Comparison of ENCODE assay signal across 10 cellular contexts in the genomic region with DNA sequence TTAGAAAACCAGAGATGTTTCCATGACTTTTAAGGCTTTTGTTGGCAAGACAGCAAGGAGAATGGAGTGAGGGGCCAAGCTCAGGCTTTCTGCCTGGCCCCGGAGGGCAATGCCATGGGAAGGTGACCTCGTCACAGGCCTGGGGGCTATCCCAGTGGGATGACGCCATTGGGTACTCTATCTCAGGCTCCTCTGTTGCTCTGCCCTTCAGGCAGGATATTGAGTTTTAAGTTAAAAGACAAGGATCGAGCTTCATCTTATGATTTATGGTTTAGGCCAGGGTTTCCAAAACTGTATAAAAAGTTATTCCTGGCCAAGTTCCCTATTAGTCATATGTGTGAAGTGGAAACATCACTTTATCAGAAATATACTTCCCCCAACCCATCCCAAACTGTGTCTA.
DNase-seq lines count a peak whose midpoint lies in the region; ATAC-seq and TF ChIP-seq lines count a peak whose summit lies in the region.
"Had no signal": no experiment of that assay in that cellular context is flagged by ENCODE, and none has a peak within 500 bp of the region (broad histone marks: within the 10 kb centered on the region; RNA-seq: fewer than 3 reads in every experiment).

No MANE protein-coding gene starts in this region.

- POLR2A ChIA-PET in PC-9 (lab: Charles Lee; ENCODE audit: unreplicated experiment) = no interaction called here

- intact Hi-C loops in heart right ventricle (cut with DNase I) (loop anchor here in 3 of 10 donors (5.0 to 10.0 kb wide), 3 partner anchors 127 to 420 kb away; partner anchors contain the start of gene ZFP36L1 (in 1 of the 3)), left ventricle myocardium superior (cut with micrococcal nuclease) (no loop called here), PC-9 (cut with micrococcal nuclease; ENCODE audit: unreplicated experiment) (no loop called here)

- H3K4me1 ChIP-seq in heart right ventricle (peaks cover 8 to 78% (median 46%) of the 10 kb centered on the region in 9 donors), osteoblast (ENCODE audit: insufficient read depth, low read length) (peaks cover 43% of the 10 kb centered on the region), PC-9 (replicated peaks; ENCODE audit: insufficient read depth) (peaks cover 62% of the 10 kb centered on the region)

- H2AFZ ChIP-seq in osteoblast (ENCODE audit: low read length) = peak overlapping the region; percentile 44
- H2AFZ ChIP-seq in PC-9 = no peak overlapping the region

- H3K27me3 ChIP-seq in heart right ventricle (no peaks in the 10 kb centered on the region), osteoblast (ENCODE audit: insufficient read depth, low read length) (no peaks in the 10 kb centered on the region), PC-9 (ENCODE audit: insufficient read depth, low read depth) (no peaks in the 10 kb centered on the region)

- TF ChIP-seq CTCF in heart right ventricle (IDR thresholded peaks at IDR 0.05) (no peak), coronary artery (IDR thresholded peaks at IDR 0.05) (no peak), osteoblast (IDR thresholded peaks at IDR 0.05; ENCODE audit: extremely low read depth, low read depth, low read length) (no peak), PC-9 (conservative IDR thresholded peaks at IDR 0.05) (no peak)

- H3K4me2 ChIP-seq in osteoblast (ENCODE audit: insufficient read depth, low read length) = peak overlapping the region; percentile 68
- H3K4me2 ChIP-seq in PC-9 = no peak overlapping the region

- no TSS peak for BruUV-seq in PC-9 (replicated peaks; lab: Mats Ljungman, UMichigan)

- DNase-seq in heart right ventricle = no peak
- DNase-seq in left ventricle myocardium superior = no peak
- DNase-seq in coronary artery (ENCODE audit: low spot score) = peak; percentile 33
- DNase-seq in osteoblast (ENCODE audit: insufficient read length, low spot score, missing footprints) = no peak
- DNase-seq in ureter (ENCODE audit: low spot score) = peak; percentile 36
- no peak for DNase-seq in epidermal melanocyte (ENCODE audit: insufficient read length, low spot score)
- DNase-seq in PC-9 = no peak
- DNase-seq: AML-193, GDM1 had no signal

- 75 to 84% methylated on average over 4 of the region's 4 CpGs for WGBS in heart right ventricle, 2 donors

- H4K20me1 ChIP-seq in osteoblast (ENCODE audit: insufficient read depth, low read length) (no peaks in the 10 kb centered on the region), PC-9 (ENCODE audit: insufficient read depth) (no peaks in the 10 kb centered on the region)

- H3K79me2 ChIP-seq in osteoblast (ENCODE audit: insufficient read depth, low read length) (no peaks in the 10 kb centered on the region), PC-9 (ENCODE audit: low read depth) (no peaks in the 10 kb centered on the region)

- peak overlapping the region in 8 of 10 donors; percentile 2 to 75 (median 55) for H3K27ac ChIP-seq in heart right ventricle
- peak overlapping the region; percentile 49 to 71 for H3K27ac ChIP-seq in coronary artery
- peak overlapping the region; percentile 86 for H3K27ac ChIP-seq in osteoblast (ENCODE audit: low read depth, low read length)
- no peak overlapping the region for H3K27ac ChIP-seq in PC-9

- no peaks in the 10 kb centered on the region for H3K36me3 ChIP-seq in heart right ventricle
- no peaks in the 10 kb centered on the region for H3K36me3 ChIP-seq in osteoblast (ENCODE audit: insufficient read depth, low read length)
- no peaks in the 10 kb centered on the region for H3K36me3 ChIP-seq in PC-9 (ENCODE audit: low read depth)

- CTCF ChIA-PET in PC-9 (lab: Charles Lee) = interaction anchor here (0.5 kb wide), 1 partner anchor 18 kb away, joined by 10 read pairs; no protein-coding TSS in a partner anchor

- H3K9me2 ChIP-seq in PC-9 (ENCODE audit: insufficient read depth) = no peaks in the 10 kb centered on the region

- H3K4me3 ChIP-seq in heart right ventricle = no peak overlapping the region
- H3K4me3 ChIP-seq in coronary artery = no peak overlapping the region
- H3K4me3 ChIP-seq in osteoblast (ENCODE audit: insufficient read depth, low read length) = no peak overlapping the region
- H3K4me3 ChIP-seq in PC-9 = no peak overlapping the region

- ATAC-seq in heart right ventricle (no peak), left ventricle myocardium superior (no peak), HG03025 (IDR thresholded peaks at IDR 0.05; ENCODE audit: low FRiP score, unreplicated experiment) (no peak)

- H3F3A ChIP-seq in PC-9 (ENCODE audit: insufficient read depth, low read depth) = peaks cover 42% of the 10 kb centered on the region

- no peaks in the 10 kb centered on the region for H3K9me3 ChIP-seq in heart right ventricle
- H3K9me3 ChIP-seq in osteoblast (ENCODE audit: low read depth, low read length) = no peaks in the 10 kb centered on the region
- H3K9me3 ChIP-seq in PC-9 (ENCODE audit: insufficient read depth, low read depth) = peaks cover 6% of the 10 kb centered on the region; the same call in 1 of the 2 replicates

Comparison
In these comparisons a context has a peak if more than half of its experiments do, and no peak if none do; other contexts are left out.
1. DNase-seq: peak in coronary artery (single experiment) and ureter (single experiment); none in heart right ventricle (0 of 2), left ventricle myocardium superior (single experiment), osteoblast (single experiment), epidermal melanocyte (single experiment) and PC-9 (0 of 2).